ENCODE assay signal across 9 cellular contexts in genomic region chr10:89392974-89393373, GRCh38. TPM values are rescaled to one million over a fixed set of nuclear protein-coding genes. Genes with fewer than 3 reads are reported as not detected.
DNase-seq lines count a peak whose midpoint lies in the region; ATAC-seq, FAIRE-seq and TF ChIP-seq lines count a peak whose summit lies in the region.
"Had no signal": no experiment of that assay in that cellular context is flagged by ENCODE, and none has a peak within 500 bp of the region (broad histone marks: within the 10 kb centered on the region; RNA-seq: fewer than 3 reads in every experiment).

No MANE protein-coding gene starts in this region.

- FAIRE-seq in K562 (lab: Jason Lieb, UNC): no peak

- H4K20me1 ChIP-seq in K562 (replicated peaks; ENCODE audit: control insufficient read depth, insufficient read depth, low read length) (no peaks in the 10 kb centered on the region), OCI-LY7 (ENCODE audit: insufficient read depth, low read length) (no peaks in the 10 kb centered on the region)

- H3K9me3 ChIP-seq in KOPT-K1 (ENCODE audit: insufficient read depth, low read length, poor library complexity, severe bottlenecking) (no peaks in the 10 kb centered on the region), K562 (replicated peaks; ENCODE audit: control insufficient read depth, insufficient read depth, low read depth, low read length) (no peaks in the 10 kb centered on the region), OCI-LY7 (ENCODE audit: low read length) (no peaks in the 10 kb centered on the region)

- no peak for TF ChIP-seq EP300 in K562 (IDR thresholded peaks at IDR 0.05; ENCODE audit: low read length)

- DNase-seq in activated CD8-positive, alpha-beta memory T cell treated with anti-CD3 and anti-CD28 coated beads, Interleukin-2, amount 10 ng/mL, durations not matched to agents 7 days and 5 days: peak; percentile 48
- no peak for DNase-seq in activated CD8-positive, alpha-beta memory T cell treated with anti-CD3 and anti-CD28 coated beads, Interleukin-2, amount 50 U/mL, for 4 hours
- DNase-seq in K562 (ENCODE audit: extremely low read depth in 1 of 4, low spot score in 3 of 4): no peak
- peak; percentile 73 for DNase-seq in kidney glomerular epithelial cell (lab: John Stamatoyannopoulos, UW)
- DNase-seq in stromal cell of bone marrow (ENCODE audit: low read depth): peak; percentile 63
- no peak for DNase-seq in stimulated activated CD4-positive, alpha-beta T cell treated with anti-CD3 and anti-CD28 coated beads, Interleukin-4, amount 100 ng/mL, for 4 hours
- no peak for DNase-seq in OCI-LY7 (ENCODE audit: low spot score)

- POLR2A ChIA-PET in K562 (lab: Yijun Ruan, JAX) (no interaction called here), OCI-LY7 (lab: Charles Lee) (interaction anchor here (0.6 to 1.3 kb wide), 2 partner anchors 8 to 10 kb away, joined by 3 read pairs; no protein-coding TSS in a partner anchor)

- H3K27ac Mint-ChIP-seq in activated CD8-positive, alpha-beta memory T cell treated with anti-CD3 and anti-CD28 coated beads, Interleukin-2, amount 10 ng/mL, durations not matched to agents 7 days and 5 days: peak overlapping the region; percentile 99

- BruUV-seq in K562 (replicated peaks; lab: Mats Ljungman, UMichigan): no TSS peak
- no TSS peak for BruUV-seq in OCI-LY7 (replicated peaks; lab: Mats Ljungman, UMichigan)

- peaks cover 3% of the 10 kb centered on the region for H3K9me3 Mint-ChIP-seq in activated CD8-positive, alpha-beta memory T cell treated with anti-CD3 and anti-CD28 coated beads, Interleukin-2, amount 10 ng/mL, durations not matched to agents 7 days and 5 days (ENCODE audit: low read depth)

- H3K27me3 Mint-ChIP-seq in activated CD8-positive, alpha-beta memory T cell treated with anti-CD3 and anti-CD28 coated beads, Interleukin-2, amount 10 ng/mL, durations not matched to agents 7 days and 5 days: no peaks in the 10 kb centered on the region

- TF ChIP-seq CTCF in K562 (IDR thresholded peaks at IDR 0.05 in 2 of 3, conservative IDR thresholded peaks at IDR 0.05 in 1 of 3; ENCODE audit: insufficient read depth in 2 of 3, low read depth in 1 of 3, low read length in 3 of 3) (no peak), OCI-LY7 (conservative IDR thresholded peaks at IDR 0.05; ENCODE audit: low read length) (no peak)

- peaks cover 45% of the 10 kb centered on the region for H3K36me3 Mint-ChIP-seq in activated CD8-positive, alpha-beta memory T cell treated with anti-CD3 and anti-CD28 coated beads, Interleukin-2, amount 10 ng/mL, durations not matched to agents 7 days and 5 days

- intact Hi-C loops in K562 (cut with micrococcal nuclease): no loop called here
- intact Hi-C loops in OCI-LY7 (cut with micrococcal nuclease; ENCODE audit: unreplicated experiment): no loop called here

- peaks cover 48% of the 10 kb centered on the region for H3K4me1 Mint-ChIP-seq in activated CD8-positive, alpha-beta memory T cell treated with anti-CD3 and anti-CD28 coated beads, Interleukin-2, amount 10 ng/mL, durations not matched to agents 7 days and 5 days

- peak overlapping the region in 1 of 2 experiments; percentile 43; a peak in 1 of 4 replicates for H3K9ac ChIP-seq in K562 (ENCODE audit: insufficient read depth in 1 of 2, low read depth in 2 of 2, low read length in 2 of 2)

- H3K36me3 ChIP-seq in KOPT-K1 (ENCODE audit: insufficient read depth, low read length) (no peaks in the 10 kb centered on the region), K562 (ENCODE audit: control insufficient read depth, insufficient read depth, low read length) (no peaks in the 10 kb centered on the region), OCI-LY7 (ENCODE audit: insufficient read depth, low read length) (no peaks in the 10 kb centered on the region)

- WGBS in K562 (ENCODE audit: insufficient coverage, low coverage, missing lambda C conversion rate): 24% methylated on average over 2 of the region's 2 CpGs

- CTCF ChIA-PET in activated CD8-positive, alpha-beta memory T cell treated with anti-CD3 and anti-CD28 coated beads, Interleukin-2, amount 10 ng/mL, durations not matched to agents 7 days and 5 days (lab: Charles Lee): interaction anchor here (0.6 to 2.1 kb wide), 8 partner anchors 9 to 314 kb away, joined by 3 to 13 read pairs (median 5); partner anchors contain the start of genes IFIT3 and IFIT5
- CTCF ChIA-PET in K562 (lab: Yijun Ruan, JAX; ENCODE audit: low intra/inter-chr PET ratio) (no interaction called here), OCI-LY7 (lab: Charles Lee; ENCODE audit: unreplicated experiment) (no interaction called here)

- ATAC-seq in activated CD8-positive, alpha-beta memory T cell treated with anti-CD3 and anti-CD28 coated beads, Interleukin-2, amount 10 ng/mL, durations not matched to agents 7 days and 5 days: peak; percentile 24
- ATAC-seq in K562: peak; percentile 67

- no peaks in the 10 kb centered on the region for H3K9me1 ChIP-seq in K562 (ENCODE audit: control insufficient read depth, insufficient read depth, low read length)

- peak overlapping the region; percentile 76 for H3K4me2 ChIP-seq in K562 (ENCODE audit: insufficient read depth, low read length)
- H3K4me2 ChIP-seq in OCI-LY7 (ENCODE audit: low read length): no peak overlapping the region

- peak overlapping the region; percentile 95 for H3K4me3 Mint-ChIP-seq in activated CD8-positive, alpha-beta memory T cell treated with anti-CD3 and anti-CD28 coated beads, Interleukin-2, amount 10 ng/mL, durations not matched to agents 7 days and 5 days

- no peaks in the 10 kb centered on the region for H3K27me3 ChIP-seq in K562 (ENCODE audit: control insufficient read depth in 2 of 2, insufficient read depth in 2 of 2, low read length in 2 of 2)

- H3K79me2 ChIP-seq in K562 (ENCODE audit: control insufficient read depth, insufficient read depth, low read length) (no peaks in the 10 kb centered on the region), OCI-LY7 (ENCODE audit: insufficient read depth, low read depth, low read length) (no peaks in the 10 kb centered on the region)

- peaks cover 0 to 8% of the 10 kb centered on the region in 2 experiments; a peak in 3 of 5 replicates for H3K4me1 ChIP-seq in K562 (replicated peaks in 1 of 2; ENCODE audit: control insufficient read depth in 2 of 2, insufficient read depth in 2 of 2, low read length in 2 of 2)
- peaks cover 7% of the 10 kb centered on the region for H3K4me1 ChIP-seq in OCI-LY7 (ENCODE audit: insufficient read depth, low read length, poor library complexity, severe bottlenecking)

- no peak for TF ChIP-seq RAD21 in K562 (CRISPR knock-in tag; conservative IDR thresholded peaks at IDR 0.05 in 1 of 2, IDR thresholded peaks at IDR 0.05 in 1 of 2)

- TF ChIP-seq POLR2A in K562 (conservative IDR thresholded peaks at IDR 0.05): no peak

- H3K4me3 ChIP-seq in K562: no peak overlapping the region
- H3K4me3 ChIP-seq in OCI-LY7 (ENCODE audit: low read depth, low read length, poor library complexity, severe bottlenecking): no peak overlapping the region

- H3K27ac ChIP-seq in KOPT-K1 (ENCODE audit: low read depth, low read length, poor library complexity, severe bottlenecking): peak overlapping the region; percentile 78
- no peak overlapping the region for H3K27ac ChIP-seq in K562 (ENCODE audit: extremely low read depth, low read depth, low read length)
- no peak overlapping the region for H3K27ac ChIP-seq in OCI-LY7 (ENCODE audit: low read depth, low read length, poor library complexity, severe bottlenecking)

- H3K9me2 ChIP-seq in OCI-LY7 (ENCODE audit: insufficient read depth, low read length): no peaks in the 10 kb centered on the region

- H2AFZ ChIP-seq in K562 (ENCODE audit: low read depth, low read length) (peak overlapping the region; percentile 93), OCI-LY7 (ENCODE audit: low read length) (no peak overlapping the region)

- in situ Hi-C loops in K562 (cut with MboI): no loop called here

RNA-seq across cellular contexts. Expression of gene IFIT1, which starts 0.6 kb away (rescaled TPM):
- 100 to 1,000 TPM in 1 of 2 experiments, 10 to 100 TPM in 1; 45.8 to 107 TPM for total RNA-seq in activated CD8-positive, alpha-beta memory T cell treated with anti-CD3 and anti-CD28 coated beads, Interleukin-2, amount 10 ng/mL, durations not matched to agents 7 days and 5 days
- not detected in 2 replicates for total RNA-seq in K562 (2011; cell fraction: chromatin; rRNA removed; ENCODE audit: low replicate concordance)
- total RNA-seq in K562 (2011; cell fraction: nucleolus; rRNA removed): not detected in 2 replicates
- not detected in 2 replicates for total RNA-seq in K562 (2011; cell fraction: nucleoplasm; rRNA removed)
- total RNA-seq in K562 (2014; rRNA removed): 0.09 TPM in 1 of 2 replicates, not detected in the other
- total RNA-seq in K562 (2014; rRNA removed; fragmentation: Illumina TruSeq; extraction: Trizol): 0.13 and 0.18 TPM in 2 replicates
- total RNA-seq in K562 (2015; rRNA removed; fragmentation: Illumina TruSeq; extraction: Trizol): 0.23 and 0.40 TPM in 2 replicates
- total RNA-seq in K562 (2021): 0.09 and 0.25 TPM in 2 replicates
- polyA plus RNA-seq in K562 (2011; rRNA removed): 0.06 and 0.07 TPM in 2 replicates
- 0.04 TPM in 1 of 2 replicates, not detected in the other for polyA plus RNA-seq in K562 (2011; cell fraction: cytosol; rRNA removed)
- polyA plus RNA-seq in K562 (2011; cell fraction: nucleus; rRNA removed): not detected in 2 replicates
- 0.08 and 0.14 TPM in 2 replicates for polyA plus RNA-seq in K562 (2012)
- 0.10 and 0.18 TPM in 2 replicates for polyA plus RNA-seq in K562 (2014; fragmentation: Illumina TruSeq; extraction: Trizol)
- under 1 TPM; 0.18 TPM for polyA plus RNA-seq in K562 (2014; fragmentation: Nextera tagmentation; extraction: Ambion mirVana)
- polyA plus RNA-seq in K562 (2014; rRNA removed): 0.03 TPM in 1 of 2 replicates, not detected in the other
- polyA minus RNA-seq in K562 (2011; rRNA and poly(A)+ RNA removed): 0.09 TPM in 1 of 2 replicates, not detected in the other
- not detected in 2 replicates for polyA minus RNA-seq in K562 (2011; cell fraction: cytosol; rRNA and poly(A)+ RNA removed)
- polyA minus RNA-seq in K562 (2011; cell fraction: nucleus; rRNA and poly(A)+ RNA removed): not detected in 2 replicates
- total RNA-seq in OCI-LY7 (2014; rRNA removed; shearing (Covaris generic)): not detected in 2 replicates
- total RNA-seq in OCI-LY7 (2022): not detected in 2 replicates

RNA-seq across cellular contexts. Expression of gene IFIT1B, which starts 15.1 kb away (rescaled TPM):
- under 1 TPM in 1 of 2 experiments, not detected in 1; 0.29 TPM for total RNA-seq in activated CD8-positive, alpha-beta memory T cell treated with anti-CD3 and anti-CD28 coated beads, Interleukin-2, amount 10 ng/mL, durations not matched to agents 7 days and 5 days
- total RNA-seq in K562 (2011; cell fraction: chromatin; rRNA removed; ENCODE audit: low replicate concordance): not detected in 2 replicates
- total RNA-seq in K562 (2011; cell fraction: nucleolus; rRNA removed): not detected in 2 replicates
- total RNA-seq in K562 (2011; cell fraction: nucleoplasm; rRNA removed): not detected in 2 replicates
- not detected in 2 replicates for total RNA-seq in K562 (2014; rRNA removed)
- not detected in 2 replicates for total RNA-seq in K562 (2014; rRNA removed; fragmentation: Illumina TruSeq; extraction: Trizol)
- not detected in 2 replicates for total RNA-seq in K562 (2015; rRNA removed; fragmentation: Illumina TruSeq; extraction: Trizol)
- total RNA-seq in K562 (2021): not detected in 2 replicates
- polyA plus RNA-seq in K562 (2011; rRNA removed): not detected in 2 replicates
- not detected in 2 replicates for polyA plus RNA-seq in K562 (2011; cell fraction: cytosol; rRNA removed)
- polyA plus RNA-seq in K562 (2011; cell fraction: nucleus; rRNA removed): not detected in 2 replicates
- polyA plus RNA-seq in K562 (2012): not detected in 2 replicates
- polyA plus RNA-seq in K562 (2014; fragmentation: Illumina TruSeq; extraction: Trizol): not detected in 2 replicates
- polyA plus RNA-seq in K562 (2014; fragmentation: Nextera tagmentation; extraction: Ambion mirVana): not detected
- not detected in 2 replicates for polyA plus RNA-seq in K562 (2014; rRNA removed)
- polyA minus RNA-seq in K562 (2011; rRNA and poly(A)+ RNA removed): not detected in 2 replicates
- not detected in 2 replicates for polyA minus RNA-seq in K562 (2011; cell fraction: cytosol; rRNA and poly(A)+ RNA removed)
- polyA minus RNA-seq in K562 (2011; cell fraction: nucleus; rRNA and poly(A)+ RNA removed): not detected in 2 replicates
- total RNA-seq in OCI-LY7 (2014; rRNA removed; shearing (Covaris generic)): not detected in 2 replicates
- not detected in 2 replicates for total RNA-seq in OCI-LY7 (2022)
- total RNA-seq: glomerular endothelial cell had no signal

RNA-seq across cellular contexts. Expression of gene IFIT5, which starts 21.4 kb away (rescaled TPM):
- total RNA-seq in activated CD8-positive, alpha-beta memory T cell treated with anti-CD3 and anti-CD28 coated beads, Interleukin-2, amount 10 ng/mL, durations not matched to agents 7 days and 5 days: 10 to 100 TPM; 30.2 to 40.3 TPM
- not detected in 2 replicates for total RNA-seq in K562 (2011; cell fraction: chromatin; rRNA removed; ENCODE audit: low replicate concordance)
- total RNA-seq in K562 (2011; cell fraction: nucleolus; rRNA removed): not detected in 2 replicates
- total RNA-seq in K562 (2011; cell fraction: nucleoplasm; rRNA removed): not detected in 2 replicates
- 0.05 TPM in 1 of 2 replicates, not detected in the other for total RNA-seq in K562 (2014; rRNA removed)
- total RNA-seq in K562 (2014; rRNA removed; fragmentation: Illumina TruSeq; extraction: Trizol): not detected in 2 replicates
- total RNA-seq in K562 (2015; rRNA removed; fragmentation: Illumina TruSeq; extraction: Trizol): not detected in 2 replicates
- 0.07 and 0.11 TPM in 2 replicates for total RNA-seq in K562 (2021)
- not detected in 2 replicates for polyA plus RNA-seq in K562 (2011; rRNA removed)
- polyA plus RNA-seq in K562 (2011; cell fraction: cytosol; rRNA removed): not detected in 2 replicates
- not detected in 2 replicates for polyA plus RNA-seq in K562 (2011; cell fraction: nucleus; rRNA removed)
- polyA plus RNA-seq in K562 (2012): 0.01 and 0.03 TPM in 2 replicates
- not detected in 2 replicates for polyA plus RNA-seq in K562 (2014; fragmentation: Illumina TruSeq; extraction: Trizol)
- polyA plus RNA-seq in K562 (2014; fragmentation: Nextera tagmentation; extraction: Ambion mirVana): under 1 TPM; 0.04 to 0.11 TPM
- not detected in 2 replicates for polyA plus RNA-seq in K562 (2014; rRNA removed)
- polyA minus RNA-seq in K562 (2011; rRNA and poly(A)+ RNA removed): not detected in 2 replicates
- not detected in 2 replicates for polyA minus RNA-seq in K562 (2011; cell fraction: cytosol; rRNA and poly(A)+ RNA removed)
- polyA minus RNA-seq in K562 (2011; cell fraction: nucleus; rRNA and poly(A)+ RNA removed): not detected in 2 replicates
- 0.57 and 0.77 TPM in 2 replicates for total RNA-seq in OCI-LY7 (2014; rRNA removed; shearing (Covaris generic))
- total RNA-seq in OCI-LY7 (2022): 0.17 and 0.36 TPM in 2 replicates

Comparison
In these comparisons a context has a peak if more than half of its experiments do, and no peak if none do; other contexts are left out.
1. DNase-seq: peak in activated CD8-positive, alpha-beta memory T cell treated with anti-CD3 and anti-CD28 coated beads, Interleukin-2, amount 10 ng/mL, durations not matched to agents 7 days and 5 days (single experiment), kidney glomerular epithelial cell (single experiment) and stromal cell of bone marrow (single experiment); none in activated CD8-positive, alpha-beta memory T cell treated with anti-CD3 and anti-CD28 coated beads, Interleukin-2, amount 50 U/mL, for 4 hours (single experiment), K562 (0 of 4), stimulated activated CD4-positive, alpha-beta T cell treated with anti-CD3 and anti-CD28 coated beads, Interleukin-4, amount 100 ng/mL, for 4 hours (0 of 2) and OCI-LY7 (single experiment).
2. RNA of gene IFIT1, which starts 0.6 kb away (total RNA-seq): 45.8 to 107 TPM in activated CD8-positive, alpha-beta memory T cell treated with anti-CD3 and anti-CD28 coated beads, Interleukin-2, amount 10 ng/mL, durations not matched to agents 7 days and 5 days; 0.09 to 0.40 TPM in K562 and not detected in OCI-LY7; every median in the first group is over 10 times any median in the second.
3. RNA of gene IFIT5, which starts 21.4 kb away (total RNA-seq): 30.2 to 40.3 TPM in activated CD8-positive, alpha-beta memory T cell treated with anti-CD3 and anti-CD28 coated beads, Interleukin-2, amount 10 ng/mL, durations not matched to agents 7 days and 5 days; 0.17 to 0.77 TPM in OCI-LY7 and 0.05 to 0.11 TPM in K562; every median in the first group is over 10 times any median in the second.